ENCODE assay signal across 1 cellular context in the genomic region with DNA sequence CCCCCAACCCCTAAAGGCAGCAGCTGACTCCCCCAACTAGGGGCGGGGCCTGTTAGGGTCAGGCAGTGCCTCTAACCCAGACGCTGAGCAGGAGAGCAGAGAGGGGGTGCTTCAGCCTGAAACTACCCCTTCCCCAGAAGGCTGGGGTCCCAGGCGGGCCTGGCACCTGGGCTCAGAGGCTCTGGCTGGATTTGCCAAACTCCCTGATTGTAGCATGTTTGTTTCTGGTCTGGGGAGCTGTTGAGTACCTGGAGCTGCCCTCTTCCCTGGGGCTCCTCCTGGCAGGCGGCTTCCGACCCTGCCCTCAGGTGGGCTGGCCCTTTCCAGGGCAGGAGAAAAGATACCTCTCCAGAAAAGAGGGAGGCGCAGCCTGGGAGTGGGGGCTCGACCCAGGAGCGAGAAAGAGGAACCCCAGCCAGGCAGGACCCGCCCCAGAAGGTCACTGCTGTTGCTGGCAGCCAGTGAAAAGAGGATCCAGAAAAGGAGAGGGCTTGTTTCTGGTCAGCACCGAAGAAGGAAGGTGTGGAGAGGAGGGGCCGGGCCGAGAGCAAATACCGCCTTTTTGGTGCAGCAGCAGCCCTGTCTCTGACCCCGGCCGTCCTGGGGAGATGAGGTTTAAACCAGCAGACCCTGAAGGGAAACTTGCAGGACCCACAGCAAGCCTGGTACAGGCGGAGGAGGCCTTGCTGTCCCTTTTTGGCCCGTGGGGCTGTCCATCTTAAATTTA.
A peak's percentile ranks its signal among the peaks of the same experiment; 100 is the strongest.
TF ChIP-seq lines count a peak whose summit lies in the region.

No MANE protein-coding gene starts in this region.

TF ChIP-seq in HepG2, 621 proteins besides CTCF, POLR2A, EP300 and RAD21:
- TF ChIP-seq PPARG (CRISPR knock-in tag; conservative IDR thresholded peaks at IDR 0.05) (no peak), ZFP82 (CRISPR knock-in tag; IDR thresholded peaks at IDR 0.05; ENCODE audit: borderline replicate concordance) (no peak), LCORL (IDR thresholded peaks at IDR 0.05) (no peak), LCORL (CRISPR knock-in tag; IDR thresholded peaks at IDR 0.05) (no peak), TAF1 (CRISPR knock-in tag; IDR thresholded peaks at IDR 0.05) (peak; percentile 3; the same call in 1 of the 2 replicates), SMAD9 (CRISPR knock-in tag; IDR thresholded peaks at IDR 0.05) (no peak), DNMT1 (CRISPR knock-in tag; IDR thresholded peaks at IDR 0.05) (no peak), MED8 (CRISPR knock-in tag; IDR thresholded peaks at IDR 0.05; ENCODE audit: insufficient replicate concordance) (peak; percentile 30), HOXD1 (CRISPR knock-in tag; IDR thresholded peaks at IDR 0.05) (no peak), POLR2AphosphoS5 (IDR thresholded peaks at IDR 0.05; ENCODE audit: low read depth, low read length) (peak; percentile 38; the same call in 1 of the 2 replicates), ZNF782 (CRISPR knock-in tag; IDR thresholded peaks at IDR 0.05; ENCODE audit: borderline replicate concordance) (no peak), RCOR2 (CRISPR knock-in tag; IDR thresholded peaks at IDR 0.05) (no peak), ZNF430 (CRISPR knock-in tag; IDR thresholded peaks at IDR 0.05) (0 out of 2 replicates have a peak, but pooled peaks have one; percentile 43), ZNF879 (CRISPR knock-in tag; IDR thresholded peaks at IDR 0.05) (no peak), RBFOX2 (IDR thresholded peaks at IDR 0.05; ENCODE audit: low read depth, low read length) (peak; percentile 38; the same call in 1 of the 2 replicates), ZEB1 (IDR thresholded peaks at IDR 0.05; ENCODE audit: insufficient replicate concordance, low read depth) (no peak), MYC (CRISPR knock-in tag; IDR thresholded peaks at IDR 0.05; ENCODE audit: borderline replicate concordance) (no peak), MAFG (CRISPR knock-in tag; IDR thresholded peaks at IDR 0.05) (no peak), ZC3H13 (CRISPR knock-in tag; IDR thresholded peaks at IDR 0.05) (peak; percentile 52; the same call in 1 of the 2 replicates), BCLAF1 (IDR thresholded peaks at IDR 0.05) (no peak), PITX1 (CRISPR knock-in tag; IDR thresholded peaks at IDR 0.05) (no peak), ZNF432 (CRISPR knock-in tag; IDR thresholded peaks at IDR 0.05; ENCODE audit: borderline replicate concordance) (no peak), POLR2G (IDR thresholded peaks at IDR 0.05; ENCODE audit: low read depth, low read length) (peak; percentile 54; the same call in 1 of the 2 replicates), JUN (CRISPR knock-in tag; IDR thresholded peaks at IDR 0.05) (no peak), ZNF333 (CRISPR knock-in tag; IDR thresholded peaks at IDR 0.05; ENCODE audit: borderline replicate concordance) (no peak), ZNF282 (IDR thresholded peaks at IDR 0.05; ENCODE audit: partially characterized antibody) (no peak), FOXA3 (CRISPR knock-in tag; IDR thresholded peaks at IDR 0.05) (no peak), SAP130 (CRISPR knock-in tag; IDR thresholded peaks at IDR 0.05; ENCODE audit: low read depth) (no peak), ZNF292 (CRISPR knock-in tag; IDR thresholded peaks at IDR 0.05; ENCODE audit: borderline replicate concordance, low read depth) (no peak), ZKSCAN5 (CRISPR knock-in tag; IDR thresholded peaks at IDR 0.05) (no peak), AGO2 (optimal IDR thresholded peaks at IDR 0.05; ENCODE audit: low read depth, low read length) (peak; percentile 97), ZBTB37 (CRISPR knock-in tag; IDR thresholded peaks at IDR 0.05) (no peak), AKAP8 (CRISPR knock-in tag; IDR thresholded peaks at IDR 0.05) (0 out of 2 replicates have a peak, but pooled peaks have one; percentile 33), ZNF121 (CRISPR knock-in tag; IDR thresholded peaks at IDR 0.05) (no peak), ZNF230 (CRISPR knock-in tag; IDR thresholded peaks at IDR 0.05) (no peak), RFX5 (IDR thresholded peaks at IDR 0.05; ENCODE audit: low read depth, low read length) (no peak), SIX1 (CRISPR knock-in tag; IDR thresholded peaks at IDR 0.05; ENCODE audit: borderline replicate concordance) (no peak), ZIK1 (CRISPR knock-in tag; IDR thresholded peaks at IDR 0.05; ENCODE audit: borderline replicate concordance, low read depth) (no peak), ATF5 (CRISPR knock-in tag; IDR thresholded peaks at IDR 0.05; ENCODE audit: low read depth) (no peak), YY1 (IDR thresholded peaks at IDR 0.05; ENCODE audit: insufficient read depth, insufficient replicate concordance, low read depth, low read length) (no peak), GATAD1 (CRISPR knock-in tag; IDR thresholded peaks at IDR 0.05) (no peak), MEIS1 (CRISPR knock-in tag; IDR thresholded peaks at IDR 0.05; ENCODE audit: borderline replicate concordance) (no peak), ZNF160 (CRISPR knock-in tag; IDR thresholded peaks at IDR 0.05) (no peak), ERF (CRISPR knock-in tag; IDR thresholded peaks at IDR 0.05) (no peak), ZFP90 (CRISPR knock-in tag; IDR thresholded peaks at IDR 0.05; ENCODE audit: borderline replicate concordance) (no peak)
- TF ChIP-seq, protein P1, sequence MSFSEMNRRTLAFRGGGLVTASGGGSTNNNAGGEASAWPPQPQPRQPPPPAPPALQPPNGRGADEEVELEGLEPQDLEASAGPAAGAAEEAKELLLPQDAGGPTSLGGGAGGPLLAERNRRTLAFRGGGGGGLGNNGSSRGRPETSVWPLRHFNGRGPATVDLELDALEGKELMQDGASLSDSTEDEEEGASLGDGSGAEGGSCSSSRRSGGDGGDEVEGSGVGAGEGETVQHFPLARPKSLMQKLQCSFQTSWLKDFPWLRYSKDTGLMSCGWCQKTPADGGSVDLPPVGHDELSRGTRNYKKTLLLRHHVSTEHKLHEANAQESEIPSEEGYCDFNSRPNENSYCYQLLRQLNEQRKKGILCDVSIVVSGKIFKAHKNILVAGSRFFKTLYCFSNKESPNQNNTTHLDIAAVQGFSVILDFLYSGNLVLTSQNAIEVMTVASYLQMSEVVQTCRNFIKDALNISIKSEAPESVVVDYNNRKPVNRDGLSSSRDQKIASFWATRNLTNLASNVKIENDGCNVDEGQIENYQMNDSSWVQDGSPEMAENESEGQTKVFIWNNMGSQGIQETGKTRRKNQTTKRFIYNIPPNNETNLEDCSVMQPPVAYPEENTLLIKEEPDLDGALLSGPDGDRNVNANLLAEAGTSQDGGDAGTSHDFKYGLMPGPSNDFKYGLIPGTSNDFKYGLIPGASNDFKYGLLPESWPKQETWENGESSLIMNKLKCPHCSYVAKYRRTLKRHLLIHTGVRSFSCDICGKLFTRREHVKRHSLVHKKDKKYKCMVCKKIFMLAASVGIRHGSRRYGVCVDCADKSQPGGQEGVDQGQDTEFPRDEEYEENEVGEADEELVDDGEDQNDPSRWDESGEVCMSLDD (CRISPR knock-in tag; IDR thresholded peaks at IDR 0.05; ENCODE audit: borderline replicate concordance), result no peak
- TF ChIP-seq, protein P2, sequence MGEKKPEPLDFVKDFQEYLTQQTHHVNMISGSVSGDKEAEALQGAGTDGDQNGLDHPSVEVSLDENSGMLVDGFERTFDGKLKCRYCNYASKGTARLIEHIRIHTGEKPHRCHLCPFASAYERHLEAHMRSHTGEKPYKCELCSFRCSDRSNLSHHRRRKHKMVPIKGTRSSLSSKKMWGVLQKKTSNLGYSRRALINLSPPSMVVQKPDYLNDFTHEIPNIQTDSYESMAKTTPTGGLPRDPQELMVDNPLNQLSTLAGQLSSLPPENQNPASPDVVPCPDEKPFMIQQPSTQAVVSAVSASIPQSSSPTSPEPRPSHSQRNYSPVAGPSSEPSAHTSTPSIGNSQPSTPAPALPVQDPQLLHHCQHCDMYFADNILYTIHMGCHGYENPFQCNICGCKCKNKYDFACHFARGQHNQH (CRISPR knock-in tag; IDR thresholded peaks at IDR 0.05), result 0 out of 2 replicates have a peak, but pooled peaks have one; percentile 16
- TF ChIP-seq, protein P3, sequence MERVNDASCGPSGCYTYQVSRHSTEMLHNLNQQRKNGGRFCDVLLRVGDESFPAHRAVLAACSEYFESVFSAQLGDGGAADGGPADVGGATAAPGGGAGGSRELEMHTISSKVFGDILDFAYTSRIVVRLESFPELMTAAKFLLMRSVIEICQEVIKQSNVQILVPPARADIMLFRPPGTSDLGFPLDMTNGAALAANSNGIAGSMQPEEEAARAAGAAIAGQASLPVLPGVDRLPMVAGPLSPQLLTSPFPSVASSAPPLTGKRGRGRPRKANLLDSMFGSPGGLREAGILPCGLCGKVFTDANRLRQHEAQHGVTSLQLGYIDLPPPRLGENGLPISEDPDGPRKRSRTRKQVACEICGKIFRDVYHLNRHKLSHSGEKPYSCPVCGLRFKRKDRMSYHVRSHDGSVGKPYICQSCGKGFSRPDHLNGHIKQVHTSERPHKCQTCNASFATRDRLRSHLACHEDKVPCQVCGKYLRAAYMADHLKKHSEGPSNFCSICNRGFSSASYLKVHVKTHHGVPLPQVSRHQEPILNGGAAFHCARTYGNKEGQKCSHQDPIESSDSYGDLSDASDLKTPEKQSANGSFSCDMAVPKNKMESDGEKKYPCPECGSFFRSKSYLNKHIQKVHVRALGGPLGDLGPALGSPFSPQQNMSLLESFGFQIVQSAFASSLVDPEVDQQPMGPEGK (CRISPR knock-in tag; IDR thresholded peaks at IDR 0.05), result 0 out of 2 replicates have a peak, but pooled peaks have one; percentile 8
- TF ChIP-seq, protein P4, sequence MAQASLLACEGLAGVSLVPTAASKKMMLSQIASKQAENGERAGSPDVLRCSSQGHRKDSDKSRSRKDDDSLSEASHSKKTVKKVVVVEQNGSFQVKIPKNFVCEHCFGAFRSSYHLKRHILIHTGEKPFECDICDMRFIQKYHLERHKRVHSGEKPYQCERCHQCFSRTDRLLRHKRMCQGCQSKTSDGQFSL (CRISPR knock-in tag; IDR thresholded peaks at IDR 0.05), result 0 out of 2 replicates have a peak, but pooled peaks have one; percentile 36
- TF ChIP-seq, protein P5, sequence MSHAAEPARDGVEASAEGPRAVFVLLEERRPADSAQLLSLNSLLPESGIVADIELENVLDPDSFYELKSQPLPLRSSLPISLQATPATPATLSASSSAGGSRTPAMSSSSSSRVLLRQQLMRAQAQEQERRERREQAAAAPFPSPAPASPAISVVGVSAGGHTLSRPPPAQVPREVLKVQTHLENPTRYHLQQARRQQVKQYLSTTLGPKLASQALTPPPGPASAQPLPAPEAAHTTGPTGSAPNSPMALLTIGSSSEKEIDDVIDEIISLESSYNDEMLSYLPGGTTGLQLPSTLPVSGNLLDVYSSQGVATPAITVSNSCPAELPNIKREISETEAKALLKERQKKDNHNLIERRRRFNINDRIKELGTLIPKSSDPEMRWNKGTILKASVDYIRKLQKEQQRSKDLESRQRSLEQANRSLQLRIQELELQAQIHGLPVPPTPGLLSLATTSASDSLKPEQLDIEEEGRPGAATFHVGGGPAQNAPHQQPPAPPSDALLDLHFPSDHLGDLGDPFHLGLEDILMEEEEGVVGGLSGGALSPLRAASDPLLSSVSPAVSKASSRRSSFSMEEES (CRISPR knock-in tag; IDR thresholded peaks at IDR 0.05), result no peak
- TF ChIP-seq, protein P6, sequence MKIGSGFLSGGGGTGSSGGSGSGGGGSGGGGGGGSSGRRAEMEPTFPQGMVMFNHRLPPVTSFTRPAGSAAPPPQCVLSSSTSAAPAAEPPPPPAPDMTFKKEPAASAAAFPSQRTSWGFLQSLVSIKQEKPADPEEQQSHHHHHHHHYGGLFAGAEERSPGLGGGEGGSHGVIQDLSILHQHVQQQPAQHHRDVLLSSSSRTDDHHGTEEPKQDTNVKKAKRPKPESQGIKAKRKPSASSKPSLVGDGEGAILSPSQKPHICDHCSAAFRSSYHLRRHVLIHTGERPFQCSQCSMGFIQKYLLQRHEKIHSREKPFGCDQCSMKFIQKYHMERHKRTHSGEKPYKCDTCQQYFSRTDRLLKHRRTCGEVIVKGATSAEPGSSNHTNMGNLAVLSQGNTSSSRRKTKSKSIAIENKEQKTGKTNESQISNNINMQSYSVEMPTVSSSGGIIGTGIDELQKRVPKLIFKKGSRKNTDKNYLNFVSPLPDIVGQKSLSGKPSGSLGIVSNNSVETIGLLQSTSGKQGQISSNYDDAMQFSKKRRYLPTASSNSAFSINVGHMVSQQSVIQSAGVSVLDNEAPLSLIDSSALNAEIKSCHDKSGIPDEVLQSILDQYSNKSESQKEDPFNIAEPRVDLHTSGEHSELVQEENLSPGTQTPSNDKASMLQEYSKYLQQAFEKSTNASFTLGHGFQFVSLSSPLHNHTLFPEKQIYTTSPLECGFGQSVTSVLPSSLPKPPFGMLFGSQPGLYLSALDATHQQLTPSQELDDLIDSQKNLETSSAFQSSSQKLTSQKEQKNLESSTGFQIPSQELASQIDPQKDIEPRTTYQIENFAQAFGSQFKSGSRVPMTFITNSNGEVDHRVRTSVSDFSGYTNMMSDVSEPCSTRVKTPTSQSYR (CRISPR knock-in tag; IDR thresholded peaks at IDR 0.05; ENCODE audit: borderline replicate concordance), result no peak
